2 cellular contexts compared by ENCODE assay signal in genomic region chr19:44685877-44686276, GRCh38.
TF ChIP-seq lines count a peak whose summit lies in the region.

No MANE protein-coding gene starts in this region.

TF ChIP-seq in A549, 52 proteins besides CTCF, POLR2A, EP300 and RAD21 (continued from another document and continues in another):
- TF ChIP-seq FOSB (CRISPR knock-in tag; IDR thresholded peaks at IDR 0.05) (0 out of 2 replicates have a peak, but pooled peaks have one; percentile 65), ESRRA (IDR thresholded peaks at IDR 0.05; ENCODE audit: borderline replicate concordance, low read length) (no peak), CEBPB (IDR thresholded peaks at IDR 0.05) (no peak), NFE2L2 (conservative IDR thresholded peaks at IDR 0.05; ENCODE audit: low read length) (peak; percentile 34; the same call in 1 of the 2 replicates), HOXB13 (CRISPR knock-in tag; IDR thresholded peaks at IDR 0.05; ENCODE audit: low read depth) (no peak), BCL3 (IDR thresholded peaks at IDR 0.05) (0 out of 3 replicates have a peak, but pooled peaks have one; percentile 27), KDM5A (IDR thresholded peaks at IDR 0.05) (no peak), FOSL2 (IDR thresholded peaks at IDR 0.05) (0 out of 2 replicates have a peak, but pooled peaks have one; percentile 30), FOSL2 (CRISPR knock-in tag; IDR thresholded peaks at IDR 0.05) (peak; percentile 77), ATOH8 (CRISPR knock-in tag; IDR thresholded peaks at IDR 0.05; ENCODE audit: low read depth) (0 out of 2 replicates have a peak, but pooled peaks have one; percentile 30), POLR2AphosphoS2 (conservative IDR thresholded peaks at IDR 0.05; ENCODE audit: low read length) (no peak; the same call in 1 of the 2 replicates), RNF2 (IDR thresholded peaks at IDR 0.05; ENCODE audit: borderline replicate concordance, low read depth) (no peak), FOXS1 (CRISPR knock-in tag; IDR thresholded peaks at IDR 0.05) (no peak), MAFK (IDR thresholded peaks at IDR 0.05; ENCODE audit: partially characterized antibody) (peak; percentile 79), PHF8 (IDR thresholded peaks at IDR 0.05; ENCODE audit: borderline replicate concordance, low read depth) (no peak), NPAS2 (CRISPR knock-in tag; IDR thresholded peaks at IDR 0.05; ENCODE audit: borderline replicate concordance) (no peak), ELK1 (IDR thresholded peaks at IDR 0.05; ENCODE audit: low read depth, low read length) (no peak), RARB (CRISPR knock-in tag; IDR thresholded peaks at IDR 0.05) (no peak), CHD4 (IDR thresholded peaks at IDR 0.05; ENCODE audit: borderline replicate concordance) (no peak), REST (IDR thresholded peaks at IDR 0.05) (no peak), ZC3H11A (IDR thresholded peaks at IDR 0.05) (no peak), PBX3 (IDR thresholded peaks at IDR 0.05) (no peak), EHF (CRISPR knock-in tag; IDR thresholded peaks at IDR 0.05) (peak; percentile 86; the same call in 1 of the 2 replicates), BHLHE40 (IDR thresholded peaks at IDR 0.05; ENCODE audit: low read depth, low read length) (no peak)

TF ChIP-seq in HCT116, 20 proteins besides CTCF, POLR2A, EP300 and RAD21 (continued from another document):
- TF ChIP-seq YY1 (IDR thresholded peaks at IDR 0.05; ENCODE audit: extremely low read depth, insufficient replicate concordance, low read depth, low read length) = no peak
- no peak for TF ChIP-seq MAX (IDR thresholded peaks at IDR 0.05)
- no peak for TF ChIP-seq POLR2AphosphoS5 (IDR thresholded peaks at IDR 0.05; ENCODE audit: low read depth, low read length)
- TF ChIP-seq CEBPB (IDR thresholded peaks at IDR 0.05; ENCODE audit: low read depth) = no peak
TF ChIP-seq in HCT116: peak in this region for 0.
